Comparison of ENCODE assay signal across 8 cellular contexts in the genomic region with DNA sequence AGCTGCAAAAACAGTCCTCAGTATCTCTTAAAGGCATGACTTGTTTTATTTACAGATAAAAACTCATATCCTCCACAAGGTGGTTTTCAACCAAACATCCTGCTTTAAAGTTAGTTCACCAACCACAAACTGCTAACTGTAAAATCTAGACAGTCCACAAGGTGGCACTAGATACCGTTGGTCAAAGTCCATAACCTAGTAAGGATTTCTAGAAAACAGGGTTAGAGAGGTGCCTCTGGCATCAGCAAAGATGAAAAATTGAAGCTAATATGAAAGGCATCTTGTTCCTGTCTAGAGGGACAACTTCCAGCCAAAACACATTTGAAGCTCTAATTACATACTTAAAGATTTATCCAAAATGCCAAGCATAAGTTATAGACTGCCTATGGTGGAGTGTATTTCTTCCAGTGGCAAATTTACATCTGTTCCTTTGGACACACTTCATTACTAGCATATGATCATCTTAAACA. TPM values are rescaled to one million over a fixed set of nuclear protein-coding genes. Genes with fewer than 3 reads are reported as not detected.
A peak's percentile ranks its signal among the peaks of the same experiment; 100 is the strongest.
DNase-seq lines count a peak whose midpoint lies in the region; ATAC-seq and TF ChIP-seq lines count a peak whose summit lies in the region.

No MANE protein-coding gene starts in this region.

- peak; percentile 40; the same call in 1 of the 2 replicates for TF ChIP-seq CTCF in HEK293 (tag by site-specific recombination; IDR thresholded peaks at IDR 0.05)
- TF ChIP-seq CTCF in left ventricle myocardium inferior (IDR thresholded peaks at IDR 0.05; ENCODE audit: borderline replicate concordance): peak; percentile 91
- peak; percentile 62 to 92 (median 85) for TF ChIP-seq CTCF in sigmoid colon (IDR thresholded peaks at IDR 0.05)

- H3K36me3 Mint-ChIP-seq in activated naive CD8-positive, alpha-beta T cell treated with anti-CD3 and anti-CD28 coated beads, Interleukin-2, amount 10 ng/mL, durations not matched to agents 7 days and 5 days: peaks cover 5% of the 10 kb centered on the region

- H3K4me1 ChIP-seq in HEK293 (ENCODE audit: control insufficient read depth, insufficient read depth, low read length) (no peaks in the 10 kb centered on the region), left ventricle myocardium inferior (peaks cover 10% of the 10 kb centered on the region), sigmoid colon (peaks cover 0 to 11% (median 10%) of the 10 kb centered on the region in 4 donors)

- intact Hi-C loops in Right ventricle myocardium superior (cut with DNase I) (loop anchor here (5.0 kb wide), 1 partner anchor 302 kb away; no protein-coding TSS in a partner anchor), cardiac septum (cut with DNase I) (loop anchor here (1.0 to 5.0 kb wide), 3 partner anchors 87 to 301 kb away; partner anchors contain the start of gene PIK3CA), left ventricle myocardium inferior (cut with micrococcal nuclease) (loop anchor here (5.0 kb wide), 1 partner anchor 302 kb away; no protein-coding TSS in a partner anchor), sigmoid colon (cut with DNase I) (loop anchor here (2.0 to 5.0 kb wide), 2 partner anchors 132 to 301 kb away; partner anchors contain the start of gene PIK3CA)

- H3K27ac ChIP-seq in HEK293 (ENCODE audit: extremely low read depth, low read depth, low read length) (no peak overlapping the region), left ventricle myocardium inferior (replicated peaks) (no peak overlapping the region), sigmoid colon (no peak overlapping the region)

- H3K27ac Mint-ChIP-seq in activated naive CD8-positive, alpha-beta T cell treated with anti-CD3 and anti-CD28 coated beads, Interleukin-2, amount 10 ng/mL, durations not matched to agents 7 days and 5 days: no peak overlapping the region

- H3K9me3 Mint-ChIP-seq in activated naive CD8-positive, alpha-beta T cell treated with anti-CD3 and anti-CD28 coated beads, Interleukin-2, amount 10 ng/mL, durations not matched to agents 7 days and 5 days: no peaks in the 10 kb centered on the region

- no peak overlapping the region for H3K4me3 Mint-ChIP-seq in activated naive CD8-positive, alpha-beta T cell treated with anti-CD3 and anti-CD28 coated beads, Interleukin-2, amount 10 ng/mL, durations not matched to agents 7 days and 5 days

- no peak overlapping the region for H3K4me3 ChIP-seq in HEK293 (ENCODE audit: low read depth, low read length)
- H3K4me3 ChIP-seq in left ventricle myocardium inferior: no peak overlapping the region
- H3K4me3 ChIP-seq in sigmoid colon: no peak overlapping the region

- H3K9me3 ChIP-seq in HEK293 (ENCODE audit: control insufficient read depth, insufficient read depth, low read depth, low read length) (no peaks in the 10 kb centered on the region), left ventricle myocardium inferior (replicated peaks) (no peaks in the 10 kb centered on the region), sigmoid colon (no peaks in the 10 kb centered on the region)

- ATAC-seq in Right ventricle myocardium superior (ENCODE audit: poor library complexity): peak; percentile 86
- ATAC-seq in activated naive CD8-positive, alpha-beta T cell treated with anti-CD3 and anti-CD28 coated beads, Interleukin-2, amount 10 ng/mL, durations not matched to agents 7 days and 5 days (ENCODE audit: low read depth): peak; percentile 88

- 0% methylated on average over 1 of the region's 1 CpG for WGBS in sigmoid colon, 2 donors

- no peak for TF ChIP-seq POLR2A in sigmoid colon (IDR thresholded peaks at IDR 0.05)

- DNase-seq in Right ventricle myocardium superior (no peak), cardiac septum (ENCODE audit: low spot score) (no peak), LoVo (ENCODE audit: low spot score) (peak; percentile 71), RKO (ENCODE audit: low spot score) (peak; percentile 86), left ventricle myocardium inferior (no peak), sigmoid colon (no peak)
- DNase-seq in activated naive CD8-positive, alpha-beta T cell treated with anti-CD3 and anti-CD28 coated beads, Interleukin-2, amount 10 ng/mL, durations not matched to agents 7 days and 5 days: no peak

- H3K4me1 Mint-ChIP-seq in activated naive CD8-positive, alpha-beta T cell treated with anti-CD3 and anti-CD28 coated beads, Interleukin-2, amount 10 ng/mL, durations not matched to agents 7 days and 5 days: peaks cover 24% of the 10 kb centered on the region

- CTCF ChIA-PET in HEK293 (lab: Yijun Ruan, JAX): interaction anchor here (0.5 to 1.7 kb wide), 40 partner anchors 9 to 545 kb away, joined by 3 to 27 read pairs (median 4); no protein-coding TSS in a partner anchor

- peaks cover 0 to 3% of the 10 kb centered on the region in 2 experiments; a peak in 1 of 3 replicates for H3K36me3 ChIP-seq in HEK293 (ENCODE audit: control insufficient read depth in 2 of 2, insufficient read depth in 1 of 2, low read length in 2 of 2)
- H3K36me3 ChIP-seq in left ventricle myocardium inferior: no peaks in the 10 kb centered on the region
- H3K36me3 ChIP-seq in sigmoid colon: no peaks in the 10 kb centered on the region

- no peak for TF ChIP-seq EP300 in sigmoid colon (IDR thresholded peaks at IDR 0.05)

- POLR2A ChIA-PET in HEK293 (lab: Yijun Ruan, JAX): no interaction called here
- POLR2A ChIA-PET in activated naive CD8-positive, alpha-beta T cell treated with anti-CD3 and anti-CD28 coated beads, Interleukin-2, amount 10 ng/mL, durations not matched to agents 7 days and 5 days (lab: Charles Lee): interaction anchor here (1.0 to 1.6 kb wide), 3 partner anchors 56 to 306 kb away, joined by 3 to 4 read pairs (median 3); partner anchors contain the start of genes PIK3CA and ZMAT3

- H3K27me3 ChIP-seq in left ventricle myocardium inferior (ENCODE audit: low read depth) (no peaks in the 10 kb centered on the region), sigmoid colon (no peaks in the 10 kb centered on the region)

- peaks cover 12% of the 10 kb centered on the region for H3K27me3 Mint-ChIP-seq in activated naive CD8-positive, alpha-beta T cell treated with anti-CD3 and anti-CD28 coated beads, Interleukin-2, amount 10 ng/mL, durations not matched to agents 7 days and 5 days

TF ChIP-seq in HEK293, 187 proteins besides CTCF, POLR2A, EP300 and RAD21:
- TF ChIP-seq ZNF175 (tag by site-specific recombination; IDR thresholded peaks at IDR 0.05) (no peak), ZNF701 (tag by site-specific recombination; IDR thresholded peaks at IDR 0.05) (no peak), ZNF654 (tag by site-specific recombination; IDR thresholded peaks at IDR 0.05; ENCODE audit: low read depth) (peak; percentile 77), ZNF292 (tag by site-specific recombination; IDR thresholded peaks at IDR 0.05; ENCODE audit: borderline replicate concordance, low read depth) (no peak), ZNF660 (tag by site-specific recombination; IDR thresholded peaks at IDR 0.05) (0 out of 2 replicates have a peak, but pooled peaks have one; percentile 11)

RNA-seq across cellular contexts. Expression of gene ZMAT3, which starts 56.0 kb away (rescaled TPM):
- 12.9 TPM for total RNA-seq in Right ventricle myocardium superior
- total RNA-seq in cardiac septum: 18.3 TPM
- total RNA-seq in activated naive CD8-positive, alpha-beta T cell treated with anti-CD3 and anti-CD28 coated beads, Interleukin-2, amount 10 ng/mL, durations not matched to agents 7 days and 5 days: 10 to 100 TPM; 21.1 to 21.9 TPM
- 12.8 TPM for total RNA-seq in left ventricle myocardium inferior
- total RNA-seq in sigmoid colon: 10 to 100 TPM; 12.4 to 16.9 (median 14.7) TPM
- 1 to 10 TPM; 2.4 to 3.8 (median 3.0) TPM for polyA plus RNA-seq in sigmoid colon

Comparison
In these comparisons a context has a peak if more than half of its experiments do, and no peak if none do; other contexts are left out.
1. DNase-seq: peak in LoVo (single experiment) and RKO (single experiment); none in Right ventricle myocardium superior (single experiment), cardiac septum (single experiment), activated naive CD8-positive, alpha-beta T cell treated with anti-CD3 and anti-CD28 coated beads, Interleukin-2, amount 10 ng/mL, durations not matched to agents 7 days and 5 days (single experiment), left ventricle myocardium inferior (single experiment) and sigmoid colon (single experiment).
2. CTCF ChIP-seq: peak in every context shown above with its lines; median percentile 91 in left ventricle myocardium inferior; 85 in sigmoid colon; 40 in HEK293.